In genomic region chr17:46889992-46890564, GRCh38 we compare ENCODE assay signal across 21 cellular contexts. TPM values are rescaled to one million over a fixed set of nuclear protein-coding genes. Genes with fewer than 3 reads are reported as not detected.
"Had no signal": no experiment of that assay in that cellular context is flagged by ENCODE, and none has a peak within 500 bp of the region (broad histone marks: within the 10 kb centered on the region; RNA-seq: fewer than 3 reads in every experiment).

No MANE protein-coding gene starts in this region.

- H3K27ac Mint-ChIP-seq: activated CD4-positive, alpha-beta T cell treated with anti-CD3 and anti-CD28 coated beads, Interleukin-2, amount 10 ng/mL, durations not matched to agents 24 days and 14 days; activated CD8-positive, alpha-beta T cell treated with anti-CD3 and anti-CD28 coated beads for 36 hours; activated naive CD4-positive, alpha-beta T cell treated with anti-CD3 and anti-CD28 coated beads for 36 hours; activated T-cell treated with anti-CD3 and anti-CD28 coated beads, Interleukin-2, amount 50 U/mL, for 24 hours; stimulated activated memory B cell treated with anti-CD40 and anti-IgM and Interleukin-4, amounts not matched to agents 10 μg/mL and 1 μg/mL and 100 μg/mL, for 72 hours had no signal

- DNase-seq: activated CD4-positive, alpha-beta T cell treated with anti-CD3 and anti-CD28 coated beads, Interleukin-2, amount 10 ng/mL, durations not matched to agents 24 days and 14 days; activated CD4-positive, CD25-positive, alpha-beta regulatory T cell; activated CD8-positive, alpha-beta T cell treated with anti-CD3 and anti-CD28 coated beads for 36 hours; activated naive CD4-positive, alpha-beta T cell treated with anti-CD3 and anti-CD28 coated beads for 36 hours; activated T-cell treated with anti-CD3 and anti-CD28 coated beads, Interleukin-2, amount 50 U/mL, for 24 hours; central memory CD4-positive, alpha-beta T cell; heart right ventricle; kidney glomerular epithelial cell; left ventricle myocardium superior; mesenchymal stem cell; mucosa of descending colon; naive B cell; ovary; sigmoid colon; spleen; stimulated activated CD4-positive, alpha-beta T cell treated with anti-CD3 and anti-CD28 coated beads, Interleukin-4, amount 100 ng/mL, for 4 hours; testis had no signal

- H3K27me3 ChIP-seq: ovary, testis had no signal

- ATAC-seq: activated CD8-positive, alpha-beta T cell treated with anti-CD3 and anti-CD28 coated beads for 36 hours; heart right ventricle; left ventricle myocardium superior; mucosa of descending colon had no signal

- H3K36me3 ChIP-seq: esophagus muscularis mucosa, heart right ventricle, ovary, sigmoid colon, spleen had no signal

- H3K9me3 ChIP-seq: esophagus muscularis mucosa, heart right ventricle, mucosa of descending colon, ovary, sigmoid colon, spleen, testis had no signal

- H3K4me1 ChIP-seq: esophagus muscularis mucosa, sigmoid colon, testis had no signal

- H3K27me3 Mint-ChIP-seq: activated CD8-positive, alpha-beta T cell treated with anti-CD3 and anti-CD28 coated beads for 36 hours had no signal

- H3K9me3 Mint-ChIP-seq: activated CD4-positive, alpha-beta T cell treated with anti-CD3 and anti-CD28 coated beads, Interleukin-2, amount 10 ng/mL, durations not matched to agents 24 days and 14 days; activated CD8-positive, alpha-beta T cell treated with anti-CD3 and anti-CD28 coated beads for 36 hours; activated naive CD4-positive, alpha-beta T cell treated with anti-CD3 and anti-CD28 coated beads for 36 hours; activated T-cell treated with anti-CD3 and anti-CD28 coated beads, Interleukin-2, amount 50 U/mL, for 24 hours; brain; naive B cell; stimulated activated memory B cell treated with anti-CD40 and anti-IgM and Interleukin-4, amounts not matched to agents 10 μg/mL and 1 μg/mL and 100 μg/mL, for 72 hours had no signal

- H3K4me1 Mint-ChIP-seq: activated CD4-positive, alpha-beta T cell treated with anti-CD3 and anti-CD28 coated beads, Interleukin-2, amount 10 ng/mL, durations not matched to agents 24 days and 14 days; naive B cell; stimulated activated memory B cell treated with anti-CD40 and anti-IgM and Interleukin-4, amounts not matched to agents 10 μg/mL and 1 μg/mL and 100 μg/mL, for 72 hours had no signal

- H3K4me3 Mint-ChIP-seq: activated CD4-positive, alpha-beta T cell treated with anti-CD3 and anti-CD28 coated beads, Interleukin-2, amount 10 ng/mL, durations not matched to agents 24 days and 14 days; activated CD8-positive, alpha-beta T cell treated with anti-CD3 and anti-CD28 coated beads for 36 hours; activated naive CD4-positive, alpha-beta T cell treated with anti-CD3 and anti-CD28 coated beads for 36 hours; activated T-cell treated with anti-CD3 and anti-CD28 coated beads, Interleukin-2, amount 50 U/mL, for 24 hours; stimulated activated memory B cell treated with anti-CD40 and anti-IgM and Interleukin-4, amounts not matched to agents 10 μg/mL and 1 μg/mL and 100 μg/mL, for 72 hours had no signal

- H3K27ac ChIP-seq: esophagus muscularis mucosa, heart right ventricle, ovary, sigmoid colon, spleen, testis had no signal

- H3K36me3 Mint-ChIP-seq: brain; naive B cell; stimulated activated memory B cell treated with anti-CD40 and anti-IgM and Interleukin-4, amounts not matched to agents 10 μg/mL and 1 μg/mL and 100 μg/mL, for 72 hours had no signal

- H3K4me3 ChIP-seq: esophagus muscularis mucosa, heart right ventricle, mucosa of descending colon, ovary, sigmoid colon, spleen, testis had no signal

RNA-seq across cellular contexts. Expression of gene WNT9B, which starts 38.7 kb away (rescaled TPM):
- total RNA-seq: activated CD4-positive, alpha-beta T cell treated with anti-CD3 and anti-CD28 coated beads, Interleukin-2, amount 10 ng/mL, durations not matched to agents 24 days and 14 days; activated CD8-positive, alpha-beta T cell treated with anti-CD3 and anti-CD28 coated beads for 36 hours; activated naive CD4-positive, alpha-beta T cell treated with anti-CD3 and anti-CD28 coated beads for 36 hours; pulmonary artery endothelial cell; sigmoid colon had no signal
